Comparison of ENCODE assay signal across 1 cellular context in genomic region chr3:183087184-183087583, GRCh38.
A peak's percentile ranks its signal among the peaks of the same experiment; 100 is the strongest.
TF ChIP-seq lines count a peak whose summit lies in the region.

No MANE protein-coding gene starts in this region.

TF ChIP-seq in HepG2, 621 proteins besides CTCF, POLR2A, EP300 and RAD21:
- peak; percentile 59; the same call in 1 of the 2 replicates for TF ChIP-seq ZKSCAN1 (IDR thresholded peaks at IDR 0.05; ENCODE audit: low read length)
- no peak for TF ChIP-seq DNMT1 (CRISPR knock-in tag; IDR thresholded peaks at IDR 0.05)
